8 cellular contexts compared by ENCODE assay signal in the genomic region with DNA sequence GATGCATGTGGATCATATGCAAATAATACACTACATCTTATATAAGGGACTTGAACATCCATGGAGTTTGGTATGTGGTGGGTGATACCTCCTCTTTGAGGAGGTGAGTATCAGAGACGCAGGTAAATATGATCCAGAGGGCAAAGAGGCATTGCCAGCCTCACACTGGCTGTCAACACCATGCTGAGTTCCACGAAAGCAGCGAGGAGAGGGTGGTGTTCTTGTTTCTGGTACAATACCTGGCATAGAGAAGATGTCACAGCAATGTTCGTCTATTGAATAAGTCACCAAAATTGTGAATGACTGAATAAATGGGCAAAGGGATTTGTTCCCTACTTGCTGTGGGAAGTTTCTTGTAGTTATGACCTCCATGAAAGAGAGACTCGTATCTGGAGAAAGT.
"Had no signal": no experiment of that assay in that cellular context is flagged by ENCODE, and none has a peak within 500 bp of the region (broad histone marks: within the 10 kb centered on the region; RNA-seq: fewer than 3 reads in every experiment).

No MANE protein-coding gene starts in this region.

- ATAC-seq: HepG2, K562 had no signal

- DNase-seq: IMR-90, KBM-7, KG1 had no signal

- H3K9ac ChIP-seq: KMS-11 had no signal

- H3K4me3 ChIP-seq: K562 had no signal

- H3K4me2 ChIP-seq: KMS-11 had no signal

- H3K27ac ChIP-seq: HL-60, KMS-11 had no signal

- FAIRE-seq: HepG2, HTR-8/SVneo, K562 had no signal
